ENCODE assay signal across 1 cellular context in genomic region chr5:150582281-150582791, GRCh38.
TF ChIP-seq lines count a peak whose summit lies in the region.

No MANE protein-coding gene starts in this region.

TF ChIP-seq in HepG2, 621 proteins besides CTCF, POLR2A, EP300 and RAD21 (continued from another document and continues in another):
- TF ChIP-seq NONO (IDR thresholded peaks at IDR 0.05) (no peak), NONO (CRISPR knock-in tag; conservative IDR thresholded peaks at IDR 0.05) (no peak), KAT2B (IDR thresholded peaks at IDR 0.05; ENCODE audit: borderline replicate concordance, low read depth, low read length) (no peak), ZZZ3 (CRISPR knock-in tag; IDR thresholded peaks at IDR 0.05; ENCODE audit: borderline replicate concordance) (no peak), PAXIP1 (CRISPR knock-in tag; conservative IDR thresholded peaks at IDR 0.05) (peak; percentile 74), SNAI1 (CRISPR knock-in tag; IDR thresholded peaks at IDR 0.05; ENCODE audit: borderline replicate concordance) (no peak), PAF1 (CRISPR knock-in tag; IDR thresholded peaks at IDR 0.05) (no peak), ZNF674 (CRISPR knock-in tag; IDR thresholded peaks at IDR 0.05; ENCODE audit: low read depth) (no peak), ZBTB46 (CRISPR knock-in tag; IDR thresholded peaks at IDR 0.05; ENCODE audit: borderline replicate concordance) (no peak), ZNF292 (CRISPR knock-in tag; IDR thresholded peaks at IDR 0.05; ENCODE audit: borderline replicate concordance, low read depth) (no peak), NBN (conservative IDR thresholded peaks at IDR 0.05) (no peak), ZSCAN20 (CRISPR knock-in tag; IDR thresholded peaks at IDR 0.05; ENCODE audit: borderline replicate concordance) (no peak), ZNF800 (CRISPR knock-in tag; IDR thresholded peaks at IDR 0.05) (no peak), KAT8 (CRISPR knock-in tag; IDR thresholded peaks at IDR 0.05) (no peak), CBX2 (IDR thresholded peaks at IDR 0.05; ENCODE audit: low read depth, low read length) (no peak), CBX2 (CRISPR knock-in tag; IDR thresholded peaks at IDR 0.05; ENCODE audit: low read depth) (no peak), BRF2 (CRISPR knock-in tag; IDR thresholded peaks at IDR 0.05) (no peak), ZKSCAN1 (IDR thresholded peaks at IDR 0.05; ENCODE audit: low read length) (no peak), LBX2 (CRISPR knock-in tag; IDR thresholded peaks at IDR 0.05; ENCODE audit: borderline replicate concordance) (no peak), NFRKB (IDR thresholded peaks at IDR 0.05) (no peak), SAFB2 (CRISPR knock-in tag; IDR thresholded peaks at IDR 0.05; ENCODE audit: borderline replicate concordance, low read depth) (no peak), ZNF557 (CRISPR knock-in tag; IDR thresholded peaks at IDR 0.05) (no peak), SIN3A (IDR thresholded peaks at IDR 0.05; ENCODE audit: borderline replicate concordance, low read depth, low read length) (no peak), ZBTB34 (CRISPR knock-in tag; IDR thresholded peaks at IDR 0.05) (no peak), E2F5 (CRISPR knock-in tag; conservative IDR thresholded peaks at IDR 0.05) (no peak), ZBTB37 (CRISPR knock-in tag; IDR thresholded peaks at IDR 0.05) (no peak), ZNF740 (CRISPR knock-in tag; IDR thresholded peaks at IDR 0.05) (no peak; the same call in 1 of the 2 replicates)
- TF ChIP-seq, protein P1, sequence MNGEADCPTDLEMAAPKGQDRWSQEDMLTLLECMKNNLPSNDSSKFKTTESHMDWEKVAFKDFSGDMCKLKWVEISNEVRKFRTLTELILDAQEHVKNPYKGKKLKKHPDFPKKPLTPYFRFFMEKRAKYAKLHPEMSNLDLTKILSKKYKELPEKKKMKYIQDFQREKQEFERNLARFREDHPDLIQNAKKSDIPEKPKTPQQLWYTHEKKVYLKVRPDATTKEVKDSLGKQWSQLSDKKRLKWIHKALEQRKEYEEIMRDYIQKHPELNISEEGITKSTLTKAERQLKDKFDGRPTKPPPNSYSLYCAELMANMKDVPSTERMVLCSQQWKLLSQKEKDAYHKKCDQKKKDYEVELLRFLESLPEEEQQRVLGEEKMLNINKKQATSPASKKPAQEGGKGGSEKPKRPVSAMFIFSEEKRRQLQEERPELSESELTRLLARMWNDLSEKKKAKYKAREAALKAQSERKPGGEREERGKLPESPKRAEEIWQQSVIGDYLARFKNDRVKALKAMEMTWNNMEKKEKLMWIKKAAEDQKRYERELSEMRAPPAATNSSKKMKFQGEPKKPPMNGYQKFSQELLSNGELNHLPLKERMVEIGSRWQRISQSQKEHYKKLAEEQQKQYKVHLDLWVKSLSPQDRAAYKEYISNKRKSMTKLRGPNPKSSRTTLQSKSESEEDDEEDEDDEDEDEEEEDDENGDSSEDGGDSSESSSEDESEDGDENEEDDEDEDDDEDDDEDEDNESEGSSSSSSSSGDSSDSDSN (CRISPR knock-in tag; IDR thresholded peaks at IDR 0.05), result 0 out of 2 replicates have a peak, but pooled peaks have one; percentile 33
- TF ChIP-seq, protein P2, sequence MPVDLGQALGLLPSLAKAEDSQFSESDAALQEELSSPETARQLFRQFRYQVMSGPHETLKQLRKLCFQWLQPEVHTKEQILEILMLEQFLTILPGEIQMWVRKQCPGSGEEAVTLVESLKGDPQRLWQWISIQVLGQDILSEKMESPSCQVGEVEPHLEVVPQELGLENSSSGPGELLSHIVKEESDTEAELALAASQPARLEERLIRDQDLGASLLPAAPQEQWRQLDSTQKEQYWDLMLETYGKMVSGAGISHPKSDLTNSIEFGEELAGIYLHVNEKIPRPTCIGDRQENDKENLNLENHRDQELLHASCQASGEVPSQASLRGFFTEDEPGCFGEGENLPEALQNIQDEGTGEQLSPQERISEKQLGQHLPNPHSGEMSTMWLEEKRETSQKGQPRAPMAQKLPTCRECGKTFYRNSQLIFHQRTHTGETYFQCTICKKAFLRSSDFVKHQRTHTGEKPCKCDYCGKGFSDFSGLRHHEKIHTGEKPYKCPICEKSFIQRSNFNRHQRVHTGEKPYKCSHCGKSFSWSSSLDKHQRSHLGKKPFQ (CRISPR knock-in tag; IDR thresholded peaks at IDR 0.05; ENCODE audit: insufficient replicate concordance), result peak; percentile 62
- TF ChIP-seq, protein P3, sequence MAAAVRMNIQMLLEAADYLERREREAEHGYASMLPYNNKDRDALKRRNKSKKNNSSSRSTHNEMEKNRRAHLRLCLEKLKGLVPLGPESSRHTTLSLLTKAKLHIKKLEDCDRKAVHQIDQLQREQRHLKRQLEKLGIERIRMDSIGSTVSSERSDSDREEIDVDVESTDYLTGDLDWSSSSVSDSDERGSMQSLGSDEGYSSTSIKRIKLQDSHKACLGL (CRISPR knock-in tag; IDR thresholded peaks at IDR 0.05), result no peak
- TF ChIP-seq, protein P4, sequence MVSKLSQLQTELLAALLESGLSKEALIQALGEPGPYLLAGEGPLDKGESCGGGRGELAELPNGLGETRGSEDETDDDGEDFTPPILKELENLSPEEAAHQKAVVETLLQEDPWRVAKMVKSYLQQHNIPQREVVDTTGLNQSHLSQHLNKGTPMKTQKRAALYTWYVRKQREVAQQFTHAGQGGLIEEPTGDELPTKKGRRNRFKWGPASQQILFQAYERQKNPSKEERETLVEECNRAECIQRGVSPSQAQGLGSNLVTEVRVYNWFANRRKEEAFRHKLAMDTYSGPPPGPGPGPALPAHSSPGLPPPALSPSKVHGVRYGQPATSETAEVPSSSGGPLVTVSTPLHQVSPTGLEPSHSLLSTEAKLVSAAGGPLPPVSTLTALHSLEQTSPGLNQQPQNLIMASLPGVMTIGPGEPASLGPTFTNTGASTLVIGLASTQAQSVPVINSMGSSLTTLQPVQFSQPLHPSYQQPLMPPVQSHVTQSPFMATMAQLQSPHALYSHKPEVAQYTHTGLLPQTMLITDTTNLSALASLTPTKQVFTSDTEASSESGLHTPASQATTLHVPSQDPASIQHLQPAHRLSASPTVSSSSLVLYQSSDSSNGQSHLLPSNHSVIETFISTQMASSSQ (IDR thresholded peaks at IDR 0.05; ENCODE audit: low read depth), result no peak
- TF ChIP-seq, protein P4 (CRISPR knock-in tag; IDR thresholded peaks at IDR 0.05; ENCODE audit: borderline replicate concordance), result no peak
